In the genomic region with DNA sequence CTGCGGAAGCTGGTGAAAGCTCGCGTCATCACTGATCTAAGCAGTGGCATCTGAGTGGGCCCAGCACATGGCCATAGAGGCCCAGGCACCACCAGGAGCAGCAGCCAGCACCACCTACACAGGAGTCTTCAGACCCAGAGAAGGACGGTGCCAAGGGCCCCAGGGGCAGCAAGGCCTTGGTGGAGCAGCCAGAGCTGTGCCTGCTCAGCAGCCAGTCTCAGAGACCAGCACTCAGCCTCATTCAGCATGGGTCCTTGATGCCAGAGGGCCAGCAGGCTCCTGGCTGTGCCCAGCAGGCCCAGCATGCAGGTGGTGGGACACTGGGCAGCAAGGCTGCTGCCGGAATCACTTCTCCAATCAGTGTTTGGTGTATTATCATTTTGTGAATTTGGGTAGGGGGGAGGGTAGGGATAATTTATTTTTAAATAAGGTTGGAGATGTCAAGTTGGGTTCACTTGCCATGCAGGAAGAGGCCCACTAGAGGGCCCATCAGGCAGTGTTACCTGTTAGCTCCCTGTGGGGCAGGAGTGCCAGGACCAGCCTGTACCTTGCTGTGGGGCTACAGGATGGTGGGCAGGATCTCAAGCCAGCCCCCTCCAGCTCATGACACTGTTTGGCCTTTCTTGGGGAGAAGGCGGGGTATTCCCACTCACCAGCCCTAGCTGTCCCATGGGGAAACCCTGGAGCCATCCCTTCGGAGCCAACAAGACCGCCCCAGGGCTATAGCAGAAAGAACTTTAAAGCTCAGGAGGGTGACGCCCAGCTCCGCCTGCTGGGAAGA, we compare ENCODE assay signal across 1 cellular context.
TF ChIP-seq lines count a peak whose summit lies in the region.

No MANE protein-coding gene starts in this region.

TF ChIP-seq in GM23338, 12 proteins besides CTCF, POLR2A, EP300 and RAD21 (continued from another document):
- TF ChIP-seq, protein P1, sequence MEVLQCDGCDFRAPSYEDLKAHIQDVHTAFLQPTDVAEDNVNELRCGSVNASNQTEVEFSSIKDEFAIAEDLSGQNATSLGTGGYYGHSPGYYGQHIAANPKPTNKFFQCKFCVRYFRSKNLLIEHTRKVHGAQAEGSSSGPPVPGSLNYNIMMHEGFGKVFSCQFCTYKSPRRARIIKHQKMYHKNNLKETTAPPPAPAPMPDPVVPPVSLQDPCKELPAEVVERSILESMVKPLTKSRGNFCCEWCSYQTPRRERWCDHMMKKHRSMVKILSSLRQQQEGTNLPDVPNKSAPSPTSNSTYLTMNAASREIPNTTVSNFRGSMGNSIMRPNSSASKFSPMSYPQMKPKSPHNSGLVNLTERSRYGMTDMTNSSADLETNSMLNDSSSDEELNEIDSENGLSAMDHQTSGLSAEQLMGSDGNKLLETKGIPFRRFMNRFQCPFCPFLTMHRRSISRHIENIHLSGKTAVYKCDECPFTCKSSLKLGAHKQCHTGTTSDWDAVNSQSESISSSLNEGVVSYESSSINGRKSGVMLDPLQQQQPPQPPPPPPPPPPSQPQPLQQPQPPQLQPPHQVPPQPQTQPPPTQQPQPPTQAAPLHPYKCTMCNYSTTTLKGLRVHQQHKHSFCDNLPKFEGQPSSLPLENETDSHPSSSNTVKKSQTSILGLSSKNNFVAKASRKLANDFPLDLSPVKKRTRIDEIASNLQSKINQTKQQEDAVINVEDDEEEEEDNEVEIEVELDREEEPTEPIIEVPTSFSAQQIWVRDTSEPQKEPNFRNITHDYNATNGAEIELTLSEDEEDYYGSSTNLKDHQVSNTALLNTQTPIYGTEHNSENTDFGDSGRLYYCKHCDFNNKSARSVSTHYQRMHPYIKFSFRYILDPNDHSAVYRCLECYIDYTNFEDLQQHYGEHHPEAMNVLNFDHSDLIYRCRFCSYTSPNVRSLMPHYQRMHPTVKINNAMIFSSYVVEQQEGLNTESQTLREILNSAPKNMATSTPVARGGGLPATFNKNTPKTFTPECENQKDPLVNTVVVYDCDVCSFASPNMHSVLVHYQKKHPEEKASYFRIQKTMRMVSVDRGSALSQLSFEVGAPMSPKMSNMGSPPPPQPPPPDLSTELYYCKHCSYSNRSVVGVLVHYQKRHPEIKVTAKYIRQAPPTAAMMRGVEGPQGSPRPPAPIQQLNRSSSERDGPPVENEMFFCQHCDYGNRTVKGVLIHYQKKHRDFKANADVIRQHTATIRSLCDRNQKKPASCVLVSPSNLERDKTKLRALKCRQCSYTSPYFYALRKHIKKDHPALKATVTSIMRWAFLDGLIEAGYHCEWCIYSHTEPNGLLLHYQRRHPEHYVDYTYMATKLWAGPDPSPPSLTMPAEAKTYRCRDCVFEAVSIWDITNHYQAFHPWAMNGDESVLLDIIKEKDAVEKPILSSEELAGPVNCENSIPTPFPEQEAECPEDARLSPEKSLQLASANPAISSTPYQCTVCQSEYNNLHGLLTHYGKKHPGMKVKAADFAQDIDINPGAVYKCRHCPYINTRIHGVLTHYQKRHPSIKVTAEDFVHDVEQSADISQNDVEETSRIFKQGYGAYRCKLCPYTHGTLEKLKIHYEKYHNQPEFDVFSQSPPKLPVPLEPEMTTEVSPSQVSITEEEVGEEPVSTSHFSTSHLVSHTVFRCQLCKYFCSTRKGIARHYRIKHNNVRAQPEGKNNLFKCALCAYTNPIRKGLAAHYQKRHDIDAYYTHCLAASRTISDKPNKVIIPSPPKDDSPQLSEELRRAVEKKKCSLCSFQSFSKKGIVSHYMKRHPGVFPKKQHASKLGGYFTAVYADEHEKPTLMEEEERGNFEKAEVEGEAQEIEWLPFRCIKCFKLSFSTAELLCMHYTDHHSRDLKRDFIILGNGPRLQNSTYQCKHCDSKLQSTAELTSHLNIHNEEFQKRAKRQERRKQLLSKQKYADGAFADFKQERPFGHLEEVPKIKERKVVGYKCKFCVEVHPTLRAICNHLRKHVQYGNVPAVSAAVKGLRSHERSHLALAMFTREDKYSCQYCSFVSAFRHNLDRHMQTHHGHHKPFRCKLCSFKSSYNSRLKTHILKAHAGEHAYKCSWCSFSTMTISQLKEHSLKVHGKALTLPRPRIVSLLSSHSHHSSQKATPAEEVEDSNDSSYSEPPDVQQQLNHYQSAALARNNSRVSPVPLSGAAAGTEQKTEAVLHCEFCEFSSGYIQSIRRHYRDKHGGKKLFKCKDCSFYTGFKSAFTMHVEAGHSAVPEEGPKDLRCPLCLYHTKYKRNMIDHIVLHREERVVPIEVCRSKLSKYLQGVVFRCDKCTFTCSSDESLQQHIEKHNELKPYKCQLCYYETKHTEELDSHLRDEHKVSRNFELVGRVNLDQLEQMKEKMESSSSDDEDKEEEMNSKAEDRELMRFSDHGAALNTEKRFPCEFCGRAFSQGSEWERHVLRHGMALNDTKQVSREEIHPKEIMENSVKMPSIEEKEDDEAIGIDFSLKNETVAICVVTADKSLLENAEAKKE (CRISPR knock-in tag; IDR thresholded peaks at IDR 0.05): no peak
- TF ChIP-seq JUNB (IDR thresholded peaks at IDR 0.05; ENCODE audit: unreplicated experiment) (no peak), CREB1 (CRISPR knock-in tag; IDR thresholded peaks at IDR 0.05; ENCODE audit: low read depth) (no peak), STAT1 (IDR thresholded peaks at IDR 0.05; ENCODE audit: unreplicated experiment) (no peak), ZNF114 (CRISPR knock-in tag; IDR thresholded peaks at IDR 0.05) (no peak), EZH2phosphoT487 (IDR thresholded peaks at IDR 0.05; ENCODE audit: unreplicated experiment) (no peak), NANOG (IDR thresholded peaks at IDR 0.05; ENCODE audit: borderline replicate concordance) (no peak), EZH2 (IDR thresholded peaks at IDR 0.05; ENCODE audit: low read depth, unreplicated experiment) (no peak)
- TF ChIP-seq, protein P2, sequence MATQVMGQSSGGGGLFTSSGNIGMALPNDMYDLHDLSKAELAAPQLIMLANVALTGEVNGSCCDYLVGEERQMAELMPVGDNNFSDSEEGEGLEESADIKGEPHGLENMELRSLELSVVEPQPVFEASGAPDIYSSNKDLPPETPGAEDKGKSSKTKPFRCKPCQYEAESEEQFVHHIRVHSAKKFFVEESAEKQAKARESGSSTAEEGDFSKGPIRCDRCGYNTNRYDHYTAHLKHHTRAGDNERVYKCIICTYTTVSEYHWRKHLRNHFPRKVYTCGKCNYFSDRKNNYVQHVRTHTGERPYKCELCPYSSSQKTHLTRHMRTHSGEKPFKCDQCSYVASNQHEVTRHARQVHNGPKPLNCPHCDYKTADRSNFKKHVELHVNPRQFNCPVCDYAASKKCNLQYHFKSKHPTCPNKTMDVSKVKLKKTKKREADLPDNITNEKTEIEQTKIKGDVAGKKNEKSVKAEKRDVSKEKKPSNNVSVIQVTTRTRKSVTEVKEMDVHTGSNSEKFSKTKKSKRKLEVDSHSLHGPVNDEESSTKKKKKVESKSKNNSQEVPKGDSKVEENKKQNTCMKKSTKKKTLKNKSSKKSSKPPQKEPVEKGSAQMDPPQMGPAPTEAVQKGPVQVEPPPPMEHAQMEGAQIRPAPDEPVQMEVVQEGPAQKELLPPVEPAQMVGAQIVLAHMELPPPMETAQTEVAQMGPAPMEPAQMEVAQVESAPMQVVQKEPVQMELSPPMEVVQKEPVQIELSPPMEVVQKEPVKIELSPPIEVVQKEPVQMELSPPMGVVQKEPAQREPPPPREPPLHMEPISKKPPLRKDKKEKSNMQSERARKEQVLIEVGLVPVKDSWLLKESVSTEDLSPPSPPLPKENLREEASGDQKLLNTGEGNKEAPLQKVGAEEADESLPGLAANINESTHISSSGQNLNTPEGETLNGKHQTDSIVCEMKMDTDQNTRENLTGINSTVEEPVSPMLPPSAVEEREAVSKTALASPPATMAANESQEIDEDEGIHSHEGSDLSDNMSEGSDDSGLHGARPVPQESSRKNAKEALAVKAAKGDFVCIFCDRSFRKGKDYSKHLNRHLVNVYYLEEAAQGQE (IDR thresholded peaks at IDR 0.05; ENCODE audit: unreplicated experiment): no peak
